In genomic region chr10:92110039-92110794, GRCh38 we compare ENCODE assay signal across 12 cellular contexts.
DNase-seq lines count a peak whose midpoint lies in the region; FAIRE-seq and TF ChIP-seq lines count a peak whose summit lies in the region.
"Had no signal": no experiment of that assay in that cellular context is flagged by ENCODE, and none has a peak within 500 bp of the region (broad histone marks: within the 10 kb centered on the region; RNA-seq: fewer than 3 reads in every experiment).

No MANE protein-coding gene starts in this region.

- DNase-seq in AG10803 (ENCODE audit: low read depth) (peak; percentile 50), H54 (ENCODE audit: insufficient read length, low spot score) (peak; percentile 50), SIG-M5 treated with dmso at 0.1 percent for 504 hours (lab: John Stamatoyannopoulos, UW; ENCODE audit: unreplicated experiment) (peak; percentile 62), foreskin melanocyte (peak; percentile 94), iPS-NIHi11 (ENCODE audit: low spot score) (no peak), NCI-H524 treated with DMSO at 0.1 percent for 48 hours (lab: John Stamatoyannopoulos, UW) (no peak)
- DNase-seq in effector CD4-positive, alpha-beta T cell: no peak
- DNase-seq in CD4-positive, alpha-beta memory T cell: no peak
- DNase-seq: activated CD8-positive, alpha-beta memory T cell treated with anti-CD3 and anti-CD28 coated beads, Interleukin-2, amount 50 U/mL, for 48 hours; effector memory CD4-positive, alpha-beta T cell; heart right ventricle; stimulated activated CD4-positive, alpha-beta T cell treated with anti-CD3 and anti-CD28 coated beads, Interleukin-2, amount 100 ng/mL, for 24 hours had no signal

- CTCF ChIA-PET in CD4-positive, alpha-beta memory T cell (lab: Charles Lee; ENCODE audit: partially characterized antibody): interaction anchor here (1.4 kb wide), 1 partner anchor 8 kb away, joined by 3 read pairs; no protein-coding TSS in a partner anchor

- TF ChIP-seq CTCF in AG10803 (conservative IDR thresholded peaks at IDR 0.05; ENCODE audit: low read length): no peak

- H3K27me3 Mint-ChIP-seq in CD4-positive, alpha-beta memory T cell: no peaks in the 10 kb centered on the region

- H3K36me3 ChIP-seq in CD4-positive, alpha-beta memory T cell (ENCODE audit: insufficient read depth, low read length): no peaks in the 10 kb centered on the region

- no peaks in the 10 kb centered on the region for H3K4me1 ChIP-seq in CD4-positive, alpha-beta memory T cell (ENCODE audit: insufficient read depth, low read length)

- intact Hi-C loops in CD4-positive, alpha-beta memory T cell (cut with micrococcal nuclease): no loop called here

- peaks cover 2 to 7% of the 10 kb centered on the region in 2 donors for H3K36me3 Mint-ChIP-seq in CD4-positive, alpha-beta memory T cell

- no peak for TF ChIP-seq POLR2A in H54 (IDR thresholded peaks at IDR 0.05; ENCODE audit: low read depth, low read length)

- no peaks in the 10 kb centered on the region for H3K9me3 Mint-ChIP-seq in CD4-positive, alpha-beta memory T cell

- H3K9me3 ChIP-seq in CD4-positive, alpha-beta memory T cell (ENCODE audit: control insufficient read depth in 1 of 2, low read length in 2 of 2): no peaks in the 10 kb centered on the region
- H3K9me3 ChIP-seq: heart right ventricle had no signal

- peak; percentile 97 for FAIRE-seq in H54 (lab: Jason Lieb, UNC)

- POLR2A ChIA-PET in CD4-positive, alpha-beta memory T cell (lab: Charles Lee; ENCODE audit: partially characterized antibody): no interaction called here

- H3K27ac ChIP-seq in CD4-positive, alpha-beta memory T cell (ENCODE audit: low read depth, low read length): no peak overlapping the region

- H3K27me3 ChIP-seq in CD4-positive, alpha-beta memory T cell (ENCODE audit: insufficient read depth, low read length): no peaks in the 10 kb centered on the region
- H3K27me3 ChIP-seq: heart right ventricle had no signal

- no peak overlapping the region for H3K4me3 Mint-ChIP-seq in CD4-positive, alpha-beta memory T cell

- H3K4me1 Mint-ChIP-seq in CD4-positive, alpha-beta memory T cell: peaks cover 0 to 2% (median under 1%) of the 10 kb centered on the region in 4 donors

- no peak overlapping the region for H3K27ac Mint-ChIP-seq in CD4-positive, alpha-beta memory T cell

- H3K4me3 ChIP-seq in AG10803 (ENCODE audit: low read length): no peak overlapping the region
- H3K4me3 ChIP-seq in CD4-positive, alpha-beta memory T cell (ENCODE audit: low read length in 2 of 2): no peak overlapping the region
- H3K4me3 ChIP-seq: heart right ventricle had no signal

Comparison
In these comparisons a context has a peak if more than half of its experiments do, and no peak if none do; other contexts are left out.
1. DNase-seq: peak in AG10803 (single experiment), H54 (single experiment), SIG-M5 treated with dmso at 0.1 percent for 504 hours (single experiment) and foreskin melanocyte (single experiment); none in effector CD4-positive, alpha-beta T cell (single experiment), iPS-NIHi11 (single experiment), NCI-H524 treated with DMSO at 0.1 percent for 48 hours (single experiment) and CD4-positive, alpha-beta memory T cell (0 of 5).